Comparison of ENCODE assay signal across 21 cellular contexts in the genomic region with DNA sequence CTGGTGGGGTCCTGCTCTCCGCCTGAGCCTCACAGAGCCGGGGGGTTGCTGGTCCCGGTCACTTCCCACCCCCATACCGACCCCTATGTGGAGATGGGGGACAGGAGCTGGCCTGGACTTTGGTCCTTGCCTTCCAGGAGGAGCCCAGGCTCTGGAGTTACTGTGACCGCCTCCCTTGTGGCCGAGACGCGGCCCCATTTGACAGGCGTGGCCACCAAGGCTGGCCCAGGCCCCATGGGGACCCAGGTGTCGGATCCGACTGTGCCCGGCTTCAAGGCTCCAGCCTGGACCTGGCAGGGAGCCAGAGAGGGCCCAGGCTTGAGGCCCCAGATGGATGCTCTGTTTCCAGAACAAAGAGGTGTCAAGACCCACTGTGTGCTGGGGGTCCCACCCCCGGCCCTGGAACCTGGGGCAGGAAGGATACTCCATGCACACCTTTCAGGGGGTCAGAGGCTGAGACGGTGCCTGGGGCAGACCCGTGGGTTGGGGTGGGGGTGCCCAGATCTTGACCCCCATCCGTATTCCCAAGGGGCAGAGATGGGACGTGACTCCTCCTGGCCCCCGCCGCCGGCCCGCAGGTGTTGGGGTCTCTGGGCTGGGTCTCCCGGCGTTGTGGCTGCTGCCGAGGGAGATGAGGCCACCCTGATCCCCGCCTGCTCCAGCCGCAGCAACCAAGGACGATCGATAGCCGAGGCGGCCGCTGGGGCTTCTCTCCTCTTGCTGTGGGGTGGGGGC. TPM values are rescaled to one million over a fixed set of nuclear protein-coding genes. Genes with fewer than 3 reads are reported as not detected.
"Had no signal": no experiment of that assay in that cellular context is flagged by ENCODE, and none has a peak within 500 bp of the region (broad histone marks: within the 10 kb centered on the region; RNA-seq: fewer than 3 reads in every experiment).

No MANE protein-coding gene starts in this region.

- H3K27ac Mint-ChIP-seq: activated naive CD4-positive, alpha-beta T cell treated with anti-CD3 and anti-CD28 coated beads for 36 hours; nephron; stimulated activated naive CD8-positive, alpha-beta T cell treated with anti-CD3 and anti-CD28 coated beads, Interleukin-15, Interleukin-2, amounts not matched to agents 100 ng/mL and 50 ng/mL, for 24 hours had no signal

- H3K4me3 Mint-ChIP-seq: activated naive CD4-positive, alpha-beta T cell treated with anti-CD3 and anti-CD28 coated beads for 36 hours; nephron; stimulated activated naive CD8-positive, alpha-beta T cell treated with anti-CD3 and anti-CD28 coated beads, Interleukin-15, Interleukin-2, amounts not matched to agents 100 ng/mL and 50 ng/mL, for 24 hours had no signal

- H3K4me1 ChIP-seq: tibial nerve, uterus had no signal

- H3K27ac ChIP-seq: tibial nerve, uterus, VCaP had no signal

- H3K36me3 ChIP-seq: tibial nerve, uterus had no signal

- H3K9me3 ChIP-seq: uterus had no signal

- DNase-seq: activated CD4-positive, alpha-beta T cell treated with anti-CD3 and anti-CD28 coated beads for 1 hour; activated CD4-positive, alpha-beta T cell treated with anti-CD3 and anti-CD28 coated beads, Interleukin-2, amount 50 U/mL, for 48 hours; activated naive CD4-positive, alpha-beta T cell treated with anti-CD3 and anti-CD28 coated beads for 36 hours; cerebellar nuclear complex; cortex of kidney; erythroblast; midbrain; nucleus accumbens; stimulated activated CD4-positive, alpha-beta T cell treated with anti-CD3 and anti-CD28 coated beads, Interleukin-12 subunit alpha, Interleukin-12 subunit beta, amount 100 ng/mL, for 4 hours; stimulated activated CD4-positive, alpha-beta T cell treated with anti-CD3 and anti-CD28 coated beads, Interleukin-1b, Interleukin-23, amount 100 ng/mL, for 48 hours; T-helper 2 cell; uterus had no signal

- H3K4me1 Mint-ChIP-seq: nephron had no signal

- H3K4me3 ChIP-seq: tibial nerve, uterus had no signal

- FAIRE-seq: bronchial epithelial cell, endometrium, frontal cortex, keratinocyte had no signal

RNA-seq across cellular contexts. Expression of gene ONECUT3, which starts 53.1 kb away (rescaled TPM):
- total RNA-seq: activated naive CD4-positive, alpha-beta T cell treated with anti-CD3 and anti-CD28 coated beads for 36 hours; frontal cortex; lung microvascular endothelial cell; tibial nerve; uterus had no signal
